ENCODE assay signal across 8 cellular contexts in genomic region chr1:156838972-156839371, GRCh38. TPM values are rescaled to one million over a fixed set of nuclear protein-coding genes. Genes with fewer than 3 reads are reported as not detected.
A peak's percentile ranks its signal among the peaks of the same experiment; 100 is the strongest.
DNase-seq lines count a peak whose midpoint lies in the region; ATAC-seq, FAIRE-seq and TF ChIP-seq lines count a peak whose summit lies in the region.

No MANE protein-coding gene starts in this region.

- no peak overlapping the region for H3K9ac ChIP-seq in endothelial cell of umbilical vein (replicated peaks; ENCODE audit: extremely low read depth, insufficient read depth, low read length)

- no peak overlapping the region for H3K27ac ChIP-seq in endothelial cell of umbilical vein (ENCODE audit: insufficient read depth, low read depth, low read length)
- H3K27ac ChIP-seq in neutrophil = no peak overlapping the region

- H3K9me1 ChIP-seq in endothelial cell of umbilical vein (replicated peaks; ENCODE audit: control insufficient read depth, extremely low read depth, insufficient read depth, low read length) = no peaks in the 10 kb centered on the region

- H3K27me3 ChIP-seq in Caco-2 (replicated peaks; ENCODE audit: control insufficient read depth, insufficient read depth, low read length) (no peaks in the 10 kb centered on the region; the same call in 1 of the 2 replicates), endothelial cell of umbilical vein (ENCODE audit: control insufficient read depth in 2 of 2, insufficient read depth in 2 of 2, low read length in 2 of 2) (peaks cover 30 to 41% of the 10 kb centered on the region in 2 experiments), neutrophil (peaks cover 98% of the 10 kb centered on the region)

- H3K36me3 ChIP-seq in Caco-2 (ENCODE audit: control insufficient read depth, insufficient read depth, low read length) = no peaks in the 10 kb centered on the region
- H3K36me3 ChIP-seq in endothelial cell of umbilical vein (ENCODE audit: control insufficient read depth in 2 of 2, extremely low read depth in 1 of 2, insufficient read depth in 2 of 2, low read length in 2 of 2) = no peaks in the 10 kb centered on the region
- no peaks in the 10 kb centered on the region for H3K36me3 ChIP-seq in neutrophil

- no peak overlapping the region for H3K27ac Mint-ChIP-seq in Caco-2 (ENCODE audit: unreplicated experiment)
- peak overlapping the region; percentile 46 for H3K27ac Mint-ChIP-seq in activated CD4-positive, alpha-beta T cell treated with anti-CD3 and anti-CD28 coated beads, Interleukin-2, amount 10 ng/mL, durations not matched to agents 24 days and 14 days

- H3K9me3 ChIP-seq in Caco-2 (no peaks in the 10 kb centered on the region), endothelial cell of umbilical vein (replicated peaks; ENCODE audit: control insufficient read depth, insufficient read depth, low read length) (no peaks in the 10 kb centered on the region), neutrophil (no peaks in the 10 kb centered on the region)

- POLR2A ChIA-PET in Caco-2 (lab: Charles Lee) (no interaction called here), endothelial cell of umbilical vein (lab: Charles Lee) (no interaction called here)

- H3K4me3 ChIP-seq in Caco-2 (ENCODE audit: low read depth, low read length) (no peak overlapping the region), endothelial cell of umbilical vein (replicated peaks in 1 of 3; ENCODE audit: insufficient read depth in 1 of 3, low read depth in 1 of 3, low read length in 3 of 3) (no peak overlapping the region), neutrophil (ENCODE audit: low read depth in 1 of 2, low read length in 1 of 2) (no peak overlapping the region)

- H3K4me1 ChIP-seq in Caco-2 = no peaks in the 10 kb centered on the region
- H3K4me1 ChIP-seq in endothelial cell of umbilical vein (ENCODE audit: control insufficient read depth, extremely low read depth, insufficient read depth, low read length) = peaks cover 16% of the 10 kb centered on the region
- H3K4me1 ChIP-seq in neutrophil (ENCODE audit: control insufficient read depth in 1 of 2, insufficient read depth in 1 of 2, low read depth in 1 of 2, low read length in 1 of 2) = no peaks in the 10 kb centered on the region

- dilution Hi-C loops in endothelial cell of umbilical vein (cut with MboI; ENCODE audit: extremely low pct_ligation_motif_present, low sequenced_read_pairs) = no loop called here

- peak; percentile 62 for FAIRE-seq in endothelial cell of umbilical vein (lab: Jason Lieb, UNC)

- H3K4me2 ChIP-seq in endothelial cell of umbilical vein (ENCODE audit: insufficient read depth, low read length) = no peak overlapping the region

- TF ChIP-seq POLR2A in endothelial cell of umbilical vein (IDR thresholded peaks at IDR 0.05; ENCODE audit: low read depth, low read length) = no peak

- peak; percentile 70 to 93 for TF ChIP-seq CTCF in Caco-2 (IDR thresholded peaks at IDR 0.05; ENCODE audit: insufficient read depth in 1 of 2, low read depth in 1 of 2, low read length in 1 of 2, severe bottlenecking in 1 of 2, unreplicated experiment in 1 of 2)
- TF ChIP-seq CTCF in endothelial cell of umbilical vein (IDR thresholded peaks at IDR 0.05; ENCODE audit: extremely low read depth in 1 of 2, insufficient read depth in 1 of 2, low read depth in 1 of 2, low read length in 2 of 2) = peak; percentile 82 to 88
- peak; percentile 42 for TF ChIP-seq CTCF in neutrophil (IDR thresholded peaks at IDR 0.05)

- intact Hi-C loops in Caco-2 (cut with micrococcal nuclease; ENCODE audit: unreplicated experiment) (loop anchor here (1.0 to 2.0 kb wide), 2 partner anchors 22 to 51 kb away; partner anchors contain the start of gene NTRK1), endothelial cell of umbilical vein (cut with micrococcal nuclease) (loop anchor here (1.0 to 2.0 kb wide), 3 partner anchors 22 to 88 kb away; partner anchors contain the start of gene NTRK1)
- intact Hi-C loops in activated CD4-positive, alpha-beta T cell treated with anti-CD3 and anti-CD28 coated beads, Interleukin-2, amount 10 ng/mL, durations not matched to agents 24 days and 14 days (cut with micrococcal nuclease) = loop anchor here (1.0 to 5.0 kb wide), 4 partner anchors 21 to 83 kb away; partner anchors contain the start of genes LRRC71 and NTRK1

- ATAC-seq in HG03175 (IDR thresholded peaks at IDR 0.05; ENCODE audit: unreplicated experiment) = no peak
- ATAC-seq in GM19397 (IDR thresholded peaks at IDR 0.05; ENCODE audit: unreplicated experiment) = no peak

- H3K27me3 Mint-ChIP-seq in Caco-2 (ENCODE audit: insufficient read depth, unreplicated experiment) = peaks cover 31% of the 10 kb centered on the region
- H3K27me3 Mint-ChIP-seq in activated CD4-positive, alpha-beta T cell treated with anti-CD3 and anti-CD28 coated beads, Interleukin-2, amount 10 ng/mL, durations not matched to agents 24 days and 14 days = peaks cover 18% of the 10 kb centered on the region

- H3K9me3 Mint-ChIP-seq in Caco-2 (ENCODE audit: unreplicated experiment) = peaks cover 10% of the 10 kb centered on the region
- no peaks in the 10 kb centered on the region for H3K9me3 Mint-ChIP-seq in activated CD4-positive, alpha-beta T cell treated with anti-CD3 and anti-CD28 coated beads, Interleukin-2, amount 10 ng/mL, durations not matched to agents 24 days and 14 days

- no peak overlapping the region for H2AFZ ChIP-seq in endothelial cell of umbilical vein (ENCODE audit: low read depth, low read length)

- no peaks in the 10 kb centered on the region for H4K20me1 ChIP-seq in endothelial cell of umbilical vein (replicated peaks; ENCODE audit: control insufficient read depth, extremely low read depth, insufficient read depth, low read length)

- H3K4me1 Mint-ChIP-seq in Caco-2 (ENCODE audit: low read depth, unreplicated experiment) = no peaks in the 10 kb centered on the region
- H3K4me1 Mint-ChIP-seq in activated CD4-positive, alpha-beta T cell treated with anti-CD3 and anti-CD28 coated beads, Interleukin-2, amount 10 ng/mL, durations not matched to agents 24 days and 14 days = peaks cover 51% of the 10 kb centered on the region

- H3K4me3 Mint-ChIP-seq in Caco-2 (ENCODE audit: unreplicated experiment) = no peak overlapping the region
- peak overlapping the region; percentile 58 for H3K4me3 Mint-ChIP-seq in activated CD4-positive, alpha-beta T cell treated with anti-CD3 and anti-CD28 coated beads, Interleukin-2, amount 10 ng/mL, durations not matched to agents 24 days and 14 days

- H3K36me3 Mint-ChIP-seq in Caco-2 (ENCODE audit: insufficient read depth, unreplicated experiment) = peaks cover 4% of the 10 kb centered on the region
- peaks cover under 1% of the 10 kb centered on the region for H3K36me3 Mint-ChIP-seq in activated CD4-positive, alpha-beta T cell treated with anti-CD3 and anti-CD28 coated beads, Interleukin-2, amount 10 ng/mL, durations not matched to agents 24 days and 14 days (ENCODE audit: low read depth)

- no TSS peak for BruUV-seq in Caco-2 (replicated peaks; lab: Mats Ljungman, UMichigan)
- BruUV-seq in endothelial cell of umbilical vein (replicated peaks; lab: Mats Ljungman, UMichigan) = no TSS peak

- peak in 1 of 2 experiments; percentile 49 for DNase-seq in Caco-2
- DNase-seq in HuH-7 (ENCODE audit: low spot score) = peak; percentile 76
- DNase-seq in activated CD4-positive, alpha-beta T cell treated with anti-CD3 and anti-CD28 coated beads, Interleukin-2, amount 10 ng/mL, durations not matched to agents 24 days and 14 days = peak; percentile 87
- peak; percentile 30 for DNase-seq in endothelial cell of umbilical vein (ENCODE audit: low read depth, low spot score)
- no peak for DNase-seq in mucosa of gallbladder (ENCODE audit: low spot score)

- CTCF ChIA-PET in Caco-2 (lab: Charles Lee) (interaction anchor here (0.6 to 2.7 kb wide), 16 partner anchors 9 to 215 kb away, joined by 3 to 35 read pairs (median 4); partner anchors contain the start of genes INSRR and NTRK1), endothelial cell of umbilical vein (lab: Charles Lee) (interaction anchor here (0.9 to 4.5 kb wide), 31 partner anchors 10 to 316 kb away, joined by 3 to 144 read pairs (median 5); partner anchors contain the start of genes INSRR, NTRK1 and PEAR1)

- H3K79me2 ChIP-seq in endothelial cell of umbilical vein (ENCODE audit: control insufficient read depth, insufficient read depth, low read length) = no peaks in the 10 kb centered on the region

RNA-seq across cellular contexts. Expression of gene INSRR, which starts 19.9 kb away (rescaled TPM):
- total RNA-seq in Caco-2 (2022) (not detected in 2 replicates), endothelial cell of umbilical vein (not detected in 2 replicates), mucosa of gallbladder (0.58 TPM)
- total RNA-seq in activated CD4-positive, alpha-beta T cell treated with anti-CD3 and anti-CD28 coated beads, Interleukin-2, amount 10 ng/mL, durations not matched to agents 24 days and 14 days = 0.68 and 0.71 TPM in 2 replicates
- not detected in 2 replicates for polyA plus RNA-seq in endothelial cell of umbilical vein
- not detected in 2 replicates for polyA plus RNA-seq in endothelial cell of umbilical vein (2011; cell fraction: cytosol; rRNA removed)
- polyA plus RNA-seq in endothelial cell of umbilical vein (2011; cell fraction: nucleus; rRNA removed) = not detected in 2 replicates
- polyA plus RNA-seq in endothelial cell of umbilical vein (2012) = not detected in 2 replicates
- not detected in 2 replicates for polyA minus RNA-seq in endothelial cell of umbilical vein
- not detected for polyA minus RNA-seq in endothelial cell of umbilical vein (2011; cell fraction: cytosol; rRNA and poly(A)+ RNA removed)
- polyA minus RNA-seq in endothelial cell of umbilical vein (2011; cell fraction: nucleus; rRNA and poly(A)+ RNA removed) = not detected in 2 replicates

RNA-seq across cellular contexts. Expression of gene NTRK1, which starts 21.7 kb away (rescaled TPM):
- not detected in 2 replicates for total RNA-seq in Caco-2 (2022)
- 54.3 and 61.2 TPM in 2 replicates for total RNA-seq in activated CD4-positive, alpha-beta T cell treated with anti-CD3 and anti-CD28 coated beads, Interleukin-2, amount 10 ng/mL, durations not matched to agents 24 days and 14 days
- total RNA-seq in endothelial cell of umbilical vein = not detected in 2 replicates
- polyA plus RNA-seq in endothelial cell of umbilical vein = 0.07 TPM in 1 of 2 replicates, not detected in the other
- polyA plus RNA-seq in endothelial cell of umbilical vein (2011; cell fraction: cytosol; rRNA removed) = 0.03 TPM in 1 of 2 replicates, not detected in the other
- polyA plus RNA-seq in endothelial cell of umbilical vein (2011; cell fraction: nucleus; rRNA removed) = 0.07 and 0.11 TPM in 2 replicates
- not detected in 2 replicates for polyA plus RNA-seq in endothelial cell of umbilical vein (2012)
- polyA minus RNA-seq in endothelial cell of umbilical vein = 0.34 TPM in 1 of 2 replicates, not detected in the other
- not detected for polyA minus RNA-seq in endothelial cell of umbilical vein (2011; cell fraction: cytosol; rRNA and poly(A)+ RNA removed)
- polyA minus RNA-seq in endothelial cell of umbilical vein (2011; cell fraction: nucleus; rRNA and poly(A)+ RNA removed) = not detected in 2 replicates
- total RNA-seq in mucosa of gallbladder = 3.3 TPM

RNA-seq across cellular contexts. Expression of gene SH2D2A, which starts 22.3 kb away (rescaled TPM):
- total RNA-seq in Caco-2 (2022) (5.5 and 6.5 TPM in 2 replicates), endothelial cell of umbilical vein (1.1 and 1.8 TPM in 2 replicates), mucosa of gallbladder (5.4 TPM)
- total RNA-seq in activated CD4-positive, alpha-beta T cell treated with anti-CD3 and anti-CD28 coated beads, Interleukin-2, amount 10 ng/mL, durations not matched to agents 24 days and 14 days = 277 and 282 TPM in 2 replicates
- polyA plus RNA-seq in endothelial cell of umbilical vein = 0.41 and 0.92 TPM in 2 replicates
- polyA plus RNA-seq in endothelial cell of umbilical vein (2011; cell fraction: cytosol; rRNA removed) = 0.49 and 0.53 TPM in 2 replicates
- 0.53 and 0.56 TPM in 2 replicates for polyA plus RNA-seq in endothelial cell of umbilical vein (2011; cell fraction: nucleus; rRNA removed)
- polyA plus RNA-seq in endothelial cell of umbilical vein (2012) = 1.5 and 1.7 TPM in 2 replicates
- polyA minus RNA-seq in endothelial cell of umbilical vein = 0.23 TPM in 1 of 2 replicates, not detected in the other
- 1.7 TPM for polyA minus RNA-seq in endothelial cell of umbilical vein (2011; cell fraction: cytosol; rRNA and poly(A)+ RNA removed)
- 0.63 TPM in 1 of 2 replicates, not detected in the other for polyA minus RNA-seq in endothelial cell of umbilical vein (2011; cell fraction: nucleus; rRNA and poly(A)+ RNA removed)

RNA-seq across cellular contexts. Expression of gene PEAR1, which starts 54.5 kb away (rescaled TPM):
- total RNA-seq in Caco-2 (2022) = 0.18 and 0.39 TPM in 2 replicates
- total RNA-seq in activated CD4-positive, alpha-beta T cell treated with anti-CD3 and anti-CD28 coated beads, Interleukin-2, amount 10 ng/mL, durations not matched to agents 24 days and 14 days = 0.09 and 0.21 TPM in 2 replicates
- total RNA-seq in endothelial cell of umbilical vein = 88.7 and 90.7 TPM in 2 replicates
- polyA plus RNA-seq in endothelial cell of umbilical vein = 101 and 106 TPM in 2 replicates
- 63.4 and 71.9 TPM in 2 replicates for polyA plus RNA-seq in endothelial cell of umbilical vein (2011; cell fraction: cytosol; rRNA removed)
- 345 and 371 TPM in 2 replicates for polyA plus RNA-seq in endothelial cell of umbilical vein (2011; cell fraction: nucleus; rRNA removed)
- polyA plus RNA-seq in endothelial cell of umbilical vein (2012) = 59.2 and 68.7 TPM in 2 replicates
- polyA minus RNA-seq in endothelial cell of umbilical vein = 61.8 and 69.8 TPM in 2 replicates
- polyA minus RNA-seq in endothelial cell of umbilical vein (2011; cell fraction: cytosol; rRNA and poly(A)+ RNA removed) = 0.31 TPM
- polyA minus RNA-seq in endothelial cell of umbilical vein (2011; cell fraction: nucleus; rRNA and poly(A)+ RNA removed) = 62.5 and 69.6 TPM in 2 replicates
- 9.9 TPM for total RNA-seq in mucosa of gallbladder

Comparison
In these comparisons a context has a peak if more than half of its experiments do, and no peak if none do; other contexts are left out.
1. RNA of gene NTRK1, which starts 21.7 kb away (total RNA-seq): 54.3 to 61.2 TPM in activated CD4-positive, alpha-beta T cell treated with anti-CD3 and anti-CD28 coated beads, Interleukin-2, amount 10 ng/mL, durations not matched to agents 24 days and 14 days; 3.3 TPM in mucosa of gallbladder (single experiment), not detected in endothelial cell of umbilical vein and not detected in Caco-2; every median in the first group is over 10 times any median in the second.
2. RNA of gene SH2D2A, which starts 22.3 kb away (total RNA-seq): 277 to 282 TPM in activated CD4-positive, alpha-beta T cell treated with anti-CD3 and anti-CD28 coated beads, Interleukin-2, amount 10 ng/mL, durations not matched to agents 24 days and 14 days; 5.5 to 6.5 TPM in Caco-2, 5.4 TPM in mucosa of gallbladder (single experiment) and 1.1 to 1.8 TPM in endothelial cell of umbilical vein; every median in the first group is over 10 times any median in the second.
3. Peak in every context shown above with its lines, with median percentiles within 50 percentile points of each other: CTCF ChIP-seq.